Comparison of ENCODE assay signal across 1 cellular context in the genomic region with DNA sequence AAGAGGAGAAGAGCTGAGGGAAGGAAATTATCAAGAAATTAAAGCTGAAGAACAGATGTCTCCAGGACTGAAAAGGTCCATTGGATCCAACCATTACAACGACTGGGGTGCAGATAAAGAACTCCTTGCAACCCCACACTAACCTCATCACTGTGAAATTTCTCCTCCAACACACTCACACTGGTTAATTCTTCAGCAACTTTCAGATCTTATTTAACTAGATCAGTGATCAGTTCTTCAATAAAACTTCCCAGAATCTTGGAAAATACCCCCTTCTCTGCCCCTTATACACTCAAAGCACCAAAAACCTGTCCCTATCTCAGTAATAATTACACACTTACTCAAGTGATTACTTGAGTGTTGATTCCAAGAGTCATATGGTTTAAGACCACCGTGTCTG.
TF ChIP-seq lines count a peak whose summit lies in the region.

No MANE protein-coding gene starts in this region.

TF ChIP-seq in endothelial cell of umbilical vein, 7 proteins besides CTCF, POLR2A, EP300 and RAD21 (continued from another document):
- no peak for TF ChIP-seq JUN (IDR thresholded peaks at IDR 0.05; ENCODE audit: borderline replicate concordance, insufficient read depth, insufficient read length, low read depth)
- no peak for TF ChIP-seq FOS (IDR thresholded peaks at IDR 0.05; ENCODE audit: borderline replicate concordance, insufficient read depth, low read length)
- TF ChIP-seq, protein P1, sequence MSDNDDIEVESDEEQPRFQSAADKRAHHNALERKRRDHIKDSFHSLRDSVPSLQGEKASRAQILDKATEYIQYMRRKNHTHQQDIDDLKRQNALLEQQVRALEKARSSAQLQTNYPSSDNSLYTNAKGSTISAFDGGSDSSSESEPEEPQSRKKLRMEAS (IDR thresholded peaks at IDR 0.05; ENCODE audit: insufficient read depth, insufficient read length): no peak
- no peak for TF ChIP-seq POLR2AphosphoS5 (IDR thresholded peaks at IDR 0.05; ENCODE audit: insufficient read depth, low read depth, low read length)
- no peak for TF ChIP-seq EZH2 (IDR thresholded peaks at IDR 0.05; ENCODE audit: borderline replicate concordance, low read depth, low read length, severe bottlenecking)
